ENCODE assay signal across 1 cellular context in genomic region chr16:56263711-56264608, GRCh38.
TF ChIP-seq lines count a peak whose summit lies in the region.

No MANE protein-coding gene starts in this region.

TF ChIP-seq in SK-N-SH, 30 proteins besides CTCF, POLR2A, EP300 and RAD21 (continued from another document):
- TF ChIP-seq TCF12 (IDR thresholded peaks at IDR 0.05) = peak; percentile 18; the same call in 1 of the 2 replicates
- no peak for TF ChIP-seq ZBTB33 (IDR thresholded peaks at IDR 0.05; ENCODE audit: borderline replicate concordance, low read depth)
- TF ChIP-seq RXRA (IDR thresholded peaks at IDR 0.05; ENCODE audit: borderline replicate concordance, low read depth) = no peak
- no peak for TF ChIP-seq NFIC (IDR thresholded peaks at IDR 0.05; ENCODE audit: borderline replicate concordance)
- peak; percentile 96 for TF ChIP-seq FOXJ3 (CRISPR knock-in tag; IDR thresholded peaks at IDR 0.05)
- TF ChIP-seq TAF1 (IDR thresholded peaks at IDR 0.05; ENCODE audit: borderline replicate concordance, low read depth, low read length) = no peak
- peak; percentile 93 for TF ChIP-seq MXI1 (IDR thresholded peaks at IDR 0.05; ENCODE audit: low read depth, low read length)
- peak; percentile 97 for TF ChIP-seq RCOR1 (IDR thresholded peaks at IDR 0.05; ENCODE audit: low read length)
- TF ChIP-seq SMC3 (IDR thresholded peaks at IDR 0.05; ENCODE audit: low read depth, low read length) = no peak; the same call in 1 of the 2 replicates
